In the genomic region with DNA sequence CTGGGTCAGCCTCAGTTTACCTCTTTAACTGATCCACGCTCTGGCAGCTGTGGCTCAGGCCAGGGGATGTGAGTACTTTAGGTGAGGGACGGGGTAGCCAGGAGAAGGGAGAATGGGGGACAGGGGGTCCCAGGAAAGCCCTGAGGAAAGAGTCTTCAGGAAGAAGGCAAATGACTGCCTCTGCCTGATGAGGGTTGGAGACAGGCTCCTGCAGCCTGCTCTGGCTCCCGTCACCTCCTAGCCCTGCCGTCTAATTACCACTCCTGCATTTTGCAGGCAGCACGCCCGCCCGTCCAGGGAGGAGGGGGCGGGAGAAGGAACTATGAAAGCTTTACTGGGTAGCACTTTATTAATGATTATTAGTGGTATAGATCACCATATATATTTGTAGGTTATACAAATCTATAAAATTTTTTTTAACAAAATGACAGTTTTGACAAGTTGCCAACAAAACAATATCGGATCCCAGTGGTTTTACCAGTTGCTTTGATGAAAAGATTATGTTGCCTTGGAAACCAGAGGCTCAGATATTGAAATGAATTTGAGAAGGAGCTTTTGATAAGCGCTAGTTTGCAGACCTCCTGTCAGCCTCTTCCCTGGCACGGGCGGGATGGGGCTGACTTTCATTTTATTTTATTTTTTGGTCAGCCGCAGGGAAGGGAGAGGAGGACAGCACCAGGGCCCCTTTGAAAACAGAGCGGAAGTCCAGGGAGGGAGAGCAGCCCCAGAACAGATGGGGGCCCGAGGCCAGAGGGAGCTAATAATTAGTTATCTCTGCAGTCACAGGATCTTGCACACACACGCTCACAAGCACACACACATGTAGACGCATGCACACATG, we compare ENCODE assay signal across 16 cellular contexts.
A peak's percentile ranks its signal among the peaks of the same experiment; 100 is the strongest.
DNase-seq lines count a peak whose midpoint lies in the region; ATAC-seq lines count a peak whose summit lies in the region.
"Had no signal": no experiment of that assay in that cellular context is flagged by ENCODE, and none has a peak within 500 bp of the region (broad histone marks: within the 10 kb centered on the region; RNA-seq: fewer than 3 reads in every experiment).

No MANE protein-coding gene starts in this region.

- POLR2A ChIA-PET in naive thymus-derived CD8-positive, alpha-beta T cell (lab: Charles Lee): no interaction called here

- peak overlapping the region in 1 of 10 donors; percentile 46 for H3K27ac Mint-ChIP-seq in naive thymus-derived CD8-positive, alpha-beta T cell
- H3K27ac Mint-ChIP-seq: activated T-cell treated with anti-CD3 and anti-CD28 coated beads, Interleukin-2, amount 50 U/mL, for 24 hours; CD8-positive, alpha-beta T cell; memory B cell; stimulated activated effector memory CD8-positive, alpha-beta T cell treated with anti-CD3 and anti-CD28 coated beads, Interleukin-12 subunit alpha, Interleukin-12 subunit beta, amount 100 ng/mL, for 72 hours; T-helper 1 cell treated with Interleukin-12 subunit alpha and Interleukin-12 subunit beta and Interleukin-4 antibody, amounts not matched to agents 30 μg/mL and 1 μg/mL, for 36 hours had no signal

- peak; percentile 48 for DNase-seq in DMS79 treated with DMSO at 0.1 percent for 48 hours (lab: John Stamatoyannopoulos, UW)
- DNase-seq in DMS79 (lab: John Stamatoyannopoulos, UW): no peak
- DNase-seq in COR-L47 (lab: John Stamatoyannopoulos, UW): peak; percentile 37
- peak; percentile 65 for DNase-seq in NCI-H69 (lab: John Stamatoyannopoulos, UW)
- peak; percentile 22 for DNase-seq in left kidney (ENCODE audit: low read depth, low spot score)
- no peak for DNase-seq in SKM-1 (lab: John Stamatoyannopoulos, UW; ENCODE audit: unreplicated experiment)
- DNase-seq in naive thymus-derived CD8-positive, alpha-beta T cell: no peak
- DNase-seq: activated CD4-positive, alpha-beta T cell treated with anti-CD3 and anti-CD28 coated beads for 4 hours; activated T-cell treated with anti-CD3 and anti-CD28 coated beads, Interleukin-2, amount 50 U/mL, for 24 hours; CD8-positive, alpha-beta T cell; effector CD8-positive, alpha-beta T cell; NCI-H1436 treated with DMSO at 0.1 percent for 48 hours had no signal

- ATAC-seq in naive thymus-derived CD8-positive, alpha-beta T cell: no peak
- ATAC-seq in GM18498 (IDR thresholded peaks at IDR 0.05; ENCODE audit: unreplicated experiment): no peak
- ATAC-seq: CD8-positive, alpha-beta T cell had no signal

- no peak overlapping the region for H3K4me3 Mint-ChIP-seq in naive thymus-derived CD8-positive, alpha-beta T cell
- H3K4me3 Mint-ChIP-seq: activated T-cell treated with anti-CD3 and anti-CD28 coated beads, Interleukin-2, amount 50 U/mL, for 24 hours; CD8-positive, alpha-beta T cell; memory B cell; stimulated activated effector memory CD8-positive, alpha-beta T cell treated with anti-CD3 and anti-CD28 coated beads, Interleukin-12 subunit alpha, Interleukin-12 subunit beta, amount 100 ng/mL, for 72 hours; T-helper 1 cell treated with Interleukin-12 subunit alpha and Interleukin-12 subunit beta and Interleukin-4 antibody, amounts not matched to agents 30 μg/mL and 1 μg/mL, for 36 hours had no signal

- H3K36me3 Mint-ChIP-seq in naive thymus-derived CD8-positive, alpha-beta T cell: peaks cover 0 to 4% (median 0%) of the 10 kb centered on the region in 3 donors
- H3K36me3 Mint-ChIP-seq: CD8-positive, alpha-beta T cell; memory B cell; stimulated activated effector memory CD8-positive, alpha-beta T cell treated with anti-CD3 and anti-CD28 coated beads, Interleukin-12 subunit alpha, Interleukin-12 subunit beta, amount 100 ng/mL, for 72 hours had no signal

- peaks cover 0 to 3% (median 0%) of the 10 kb centered on the region in 9 donors for H3K9me3 Mint-ChIP-seq in naive thymus-derived CD8-positive, alpha-beta T cell
- H3K9me3 Mint-ChIP-seq: activated T-cell treated with anti-CD3 and anti-CD28 coated beads, Interleukin-2, amount 50 U/mL, for 24 hours; CD8-positive, alpha-beta T cell; stimulated activated effector memory CD8-positive, alpha-beta T cell treated with anti-CD3 and anti-CD28 coated beads, Interleukin-12 subunit alpha, Interleukin-12 subunit beta, amount 100 ng/mL, for 72 hours; T-helper 1 cell treated with Interleukin-12 subunit alpha and Interleukin-12 subunit beta and Interleukin-4 antibody, amounts not matched to agents 30 μg/mL and 1 μg/mL, for 36 hours had no signal

- H3K4me1 Mint-ChIP-seq in naive thymus-derived CD8-positive, alpha-beta T cell: peaks cover 0 to 12% (median 0%) of the 10 kb centered on the region in 4 donors
- H3K4me1 Mint-ChIP-seq: memory B cell; stimulated activated effector memory CD8-positive, alpha-beta T cell treated with anti-CD3 and anti-CD28 coated beads, Interleukin-12 subunit alpha, Interleukin-12 subunit beta, amount 100 ng/mL, for 72 hours had no signal

- peaks cover 9 to 71% (median 28%) of the 10 kb centered on the region in 5 donors for H3K27me3 Mint-ChIP-seq in naive thymus-derived CD8-positive, alpha-beta T cell

Comparison
In these comparisons a context has a peak if more than half of its experiments do, and no peak if none do; other contexts are left out.
1. DNase-seq: peak in DMS79 treated with DMSO at 0.1 percent for 48 hours (single experiment), COR-L47 (single experiment), NCI-H69 (single experiment) and left kidney (single experiment); none in DMS79 (single experiment), SKM-1 (single experiment) and naive thymus-derived CD8-positive, alpha-beta T cell (0 of 10).